In the genomic region with DNA sequence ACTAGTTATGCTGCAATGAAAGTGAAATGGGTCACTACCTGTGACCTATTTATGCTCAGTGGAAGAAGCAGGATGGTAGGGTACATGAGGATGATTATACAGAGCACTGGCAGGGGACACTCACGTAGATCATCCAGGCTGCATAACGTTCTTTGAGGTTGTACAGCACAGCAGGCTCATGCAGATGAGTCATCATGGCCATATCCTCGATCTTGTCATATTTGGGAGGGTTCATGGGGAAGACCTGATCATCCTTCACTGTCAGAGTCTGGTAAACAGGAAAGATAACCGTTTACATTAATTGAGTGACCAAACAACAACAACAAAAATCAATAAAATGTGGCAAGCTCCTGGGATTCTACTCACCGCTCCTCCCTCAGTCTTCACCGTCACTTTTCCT, we compare ENCODE assay signal across 2 cellular contexts.
TF ChIP-seq lines count a peak whose summit lies in the region.

No MANE protein-coding gene starts in this region.

TF ChIP-seq in SK-N-SH treated with all-trans-retinoic acid at 6 μM for 48 hours, 23 proteins besides CTCF, POLR2A, EP300 and RAD21 (continued from another document):
- TF ChIP-seq ARNTL (CRISPR knock-in tag; IDR thresholded peaks at IDR 0.05; ENCODE audit: borderline replicate concordance, low read depth) (no peak), ZC3H10 (CRISPR knock-in tag; IDR thresholded peaks at IDR 0.05) (no peak), ISL1 (CRISPR knock-in tag; IDR thresholded peaks at IDR 0.05) (no peak), OSR1 (CRISPR knock-in tag; IDR thresholded peaks at IDR 0.05) (no peak)
- TF ChIP-seq, protein P1, sequence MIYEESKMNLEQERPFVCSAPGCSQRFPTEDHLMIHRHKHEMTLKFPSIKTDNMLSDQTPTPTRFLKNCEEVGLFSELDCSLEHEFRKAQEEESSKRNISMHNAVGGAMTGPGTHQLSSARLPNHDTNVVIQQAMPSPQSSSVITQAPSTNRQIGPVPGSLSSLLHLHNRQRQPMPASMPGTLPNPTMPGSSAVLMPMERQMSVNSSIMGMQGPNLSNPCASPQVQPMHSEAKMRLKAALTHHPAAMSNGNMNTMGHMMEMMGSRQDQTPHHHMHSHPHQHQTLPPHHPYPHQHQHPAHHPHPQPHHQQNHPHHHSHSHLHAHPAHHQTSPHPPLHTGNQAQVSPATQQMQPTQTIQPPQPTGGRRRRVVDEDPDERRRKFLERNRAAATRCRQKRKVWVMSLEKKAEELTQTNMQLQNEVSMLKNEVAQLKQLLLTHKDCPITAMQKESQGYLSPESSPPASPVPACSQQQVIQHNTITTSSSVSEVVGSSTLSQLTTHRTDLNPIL (CRISPR knock-in tag; IDR thresholded peaks at IDR 0.05; ENCODE audit: low read depth), result no peak
- TF ChIP-seq, protein P2, sequence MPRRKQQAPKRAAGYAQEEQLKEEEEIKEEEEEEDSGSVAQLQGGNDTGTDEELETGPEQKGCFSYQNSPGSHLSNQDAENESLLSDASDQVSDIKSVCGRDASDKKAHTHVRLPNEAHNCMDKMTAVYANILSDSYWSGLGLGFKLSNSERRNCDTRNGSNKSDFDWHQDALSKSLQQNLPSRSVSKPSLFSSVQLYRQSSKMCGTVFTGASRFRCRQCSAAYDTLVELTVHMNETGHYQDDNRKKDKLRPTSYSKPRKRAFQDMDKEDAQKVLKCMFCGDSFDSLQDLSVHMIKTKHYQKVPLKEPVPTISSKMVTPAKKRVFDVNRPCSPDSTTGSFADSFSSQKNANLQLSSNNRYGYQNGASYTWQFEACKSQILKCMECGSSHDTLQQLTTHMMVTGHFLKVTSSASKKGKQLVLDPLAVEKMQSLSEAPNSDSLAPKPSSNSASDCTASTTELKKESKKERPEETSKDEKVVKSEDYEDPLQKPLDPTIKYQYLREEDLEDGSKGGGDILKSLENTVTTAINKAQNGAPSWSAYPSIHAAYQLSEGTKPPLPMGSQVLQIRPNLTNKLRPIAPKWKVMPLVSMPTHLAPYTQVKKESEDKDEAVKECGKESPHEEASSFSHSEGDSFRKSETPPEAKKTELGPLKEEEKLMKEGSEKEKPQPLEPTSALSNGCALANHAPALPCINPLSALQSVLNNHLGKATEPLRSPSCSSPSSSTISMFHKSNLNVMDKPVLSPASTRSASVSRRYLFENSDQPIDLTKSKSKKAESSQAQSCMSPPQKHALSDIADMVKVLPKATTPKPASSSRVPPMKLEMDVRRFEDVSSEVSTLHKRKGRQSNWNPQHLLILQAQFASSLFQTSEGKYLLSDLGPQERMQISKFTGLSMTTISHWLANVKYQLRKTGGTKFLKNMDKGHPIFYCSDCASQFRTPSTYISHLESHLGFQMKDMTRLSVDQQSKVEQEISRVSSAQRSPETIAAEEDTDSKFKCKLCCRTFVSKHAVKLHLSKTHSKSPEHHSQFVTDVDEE (CRISPR knock-in tag; IDR thresholded peaks at IDR 0.05), result no peak
- TF ChIP-seq, protein P3, sequence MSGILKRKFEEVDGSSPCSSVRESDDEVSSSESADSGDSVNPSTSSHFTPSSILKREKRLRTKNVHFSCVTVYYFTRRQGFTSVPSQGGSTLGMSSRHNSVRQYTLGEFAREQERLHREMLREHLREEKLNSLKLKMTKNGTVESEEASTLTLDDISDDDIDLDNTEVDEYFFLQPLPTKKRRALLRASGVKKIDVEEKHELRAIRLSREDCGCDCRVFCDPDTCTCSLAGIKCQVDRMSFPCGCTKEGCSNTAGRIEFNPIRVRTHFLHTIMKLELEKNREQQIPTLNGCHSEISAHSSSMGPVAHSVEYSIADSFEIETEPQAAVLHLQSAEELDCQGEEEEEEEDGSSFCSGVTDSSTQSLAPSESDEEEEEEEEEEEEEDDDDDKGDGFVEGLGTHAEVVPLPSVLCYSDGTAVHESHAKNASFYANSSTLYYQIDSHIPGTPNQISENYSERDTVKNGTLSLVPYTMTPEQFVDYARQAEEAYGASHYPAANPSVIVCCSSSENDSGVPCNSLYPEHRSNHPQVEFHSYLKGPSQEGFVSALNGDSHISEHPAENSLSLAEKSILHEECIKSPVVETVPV (CRISPR knock-in tag; IDR thresholded peaks at IDR 0.05), result no peak
- TF ChIP-seq, protein P4, sequence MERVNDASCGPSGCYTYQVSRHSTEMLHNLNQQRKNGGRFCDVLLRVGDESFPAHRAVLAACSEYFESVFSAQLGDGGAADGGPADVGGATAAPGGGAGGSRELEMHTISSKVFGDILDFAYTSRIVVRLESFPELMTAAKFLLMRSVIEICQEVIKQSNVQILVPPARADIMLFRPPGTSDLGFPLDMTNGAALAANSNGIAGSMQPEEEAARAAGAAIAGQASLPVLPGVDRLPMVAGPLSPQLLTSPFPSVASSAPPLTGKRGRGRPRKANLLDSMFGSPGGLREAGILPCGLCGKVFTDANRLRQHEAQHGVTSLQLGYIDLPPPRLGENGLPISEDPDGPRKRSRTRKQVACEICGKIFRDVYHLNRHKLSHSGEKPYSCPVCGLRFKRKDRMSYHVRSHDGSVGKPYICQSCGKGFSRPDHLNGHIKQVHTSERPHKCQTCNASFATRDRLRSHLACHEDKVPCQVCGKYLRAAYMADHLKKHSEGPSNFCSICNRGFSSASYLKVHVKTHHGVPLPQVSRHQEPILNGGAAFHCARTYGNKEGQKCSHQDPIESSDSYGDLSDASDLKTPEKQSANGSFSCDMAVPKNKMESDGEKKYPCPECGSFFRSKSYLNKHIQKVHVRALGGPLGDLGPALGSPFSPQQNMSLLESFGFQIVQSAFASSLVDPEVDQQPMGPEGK (CRISPR knock-in tag; IDR thresholded peaks at IDR 0.05; ENCODE audit: borderline replicate concordance), result no peak

TF ChIP-seq in SK-N-SH, 30 proteins besides CTCF, POLR2A, EP300 and RAD21 (continued from another document):
- TF ChIP-seq, protein P5, sequence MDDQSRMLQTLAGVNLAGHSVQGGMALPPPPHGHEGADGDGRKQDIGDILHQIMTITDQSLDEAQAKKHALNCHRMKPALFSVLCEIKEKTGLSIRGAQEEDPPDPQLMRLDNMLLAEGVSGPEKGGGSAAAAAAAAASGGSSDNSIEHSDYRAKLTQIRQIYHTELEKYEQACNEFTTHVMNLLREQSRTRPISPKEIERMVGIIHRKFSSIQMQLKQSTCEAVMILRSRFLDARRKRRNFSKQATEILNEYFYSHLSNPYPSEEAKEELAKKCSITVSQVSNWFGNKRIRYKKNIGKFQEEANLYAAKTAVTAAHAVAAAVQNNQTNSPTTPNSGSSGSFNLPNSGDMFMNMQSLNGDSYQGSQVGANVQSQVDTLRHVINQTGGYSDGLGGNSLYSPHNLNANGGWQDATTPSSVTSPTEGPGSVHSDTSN (IDR thresholded peaks at IDR 0.05), result no peak
- TF ChIP-seq FOXM1 (IDR thresholded peaks at IDR 0.05; ENCODE audit: low read depth), result no peak
- TF ChIP-seq, protein P6, sequence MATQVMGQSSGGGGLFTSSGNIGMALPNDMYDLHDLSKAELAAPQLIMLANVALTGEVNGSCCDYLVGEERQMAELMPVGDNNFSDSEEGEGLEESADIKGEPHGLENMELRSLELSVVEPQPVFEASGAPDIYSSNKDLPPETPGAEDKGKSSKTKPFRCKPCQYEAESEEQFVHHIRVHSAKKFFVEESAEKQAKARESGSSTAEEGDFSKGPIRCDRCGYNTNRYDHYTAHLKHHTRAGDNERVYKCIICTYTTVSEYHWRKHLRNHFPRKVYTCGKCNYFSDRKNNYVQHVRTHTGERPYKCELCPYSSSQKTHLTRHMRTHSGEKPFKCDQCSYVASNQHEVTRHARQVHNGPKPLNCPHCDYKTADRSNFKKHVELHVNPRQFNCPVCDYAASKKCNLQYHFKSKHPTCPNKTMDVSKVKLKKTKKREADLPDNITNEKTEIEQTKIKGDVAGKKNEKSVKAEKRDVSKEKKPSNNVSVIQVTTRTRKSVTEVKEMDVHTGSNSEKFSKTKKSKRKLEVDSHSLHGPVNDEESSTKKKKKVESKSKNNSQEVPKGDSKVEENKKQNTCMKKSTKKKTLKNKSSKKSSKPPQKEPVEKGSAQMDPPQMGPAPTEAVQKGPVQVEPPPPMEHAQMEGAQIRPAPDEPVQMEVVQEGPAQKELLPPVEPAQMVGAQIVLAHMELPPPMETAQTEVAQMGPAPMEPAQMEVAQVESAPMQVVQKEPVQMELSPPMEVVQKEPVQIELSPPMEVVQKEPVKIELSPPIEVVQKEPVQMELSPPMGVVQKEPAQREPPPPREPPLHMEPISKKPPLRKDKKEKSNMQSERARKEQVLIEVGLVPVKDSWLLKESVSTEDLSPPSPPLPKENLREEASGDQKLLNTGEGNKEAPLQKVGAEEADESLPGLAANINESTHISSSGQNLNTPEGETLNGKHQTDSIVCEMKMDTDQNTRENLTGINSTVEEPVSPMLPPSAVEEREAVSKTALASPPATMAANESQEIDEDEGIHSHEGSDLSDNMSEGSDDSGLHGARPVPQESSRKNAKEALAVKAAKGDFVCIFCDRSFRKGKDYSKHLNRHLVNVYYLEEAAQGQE (IDR thresholded peaks at IDR 0.05; ENCODE audit: low read depth, low read length), result no peak
TF ChIP-seq in SK-N-SH: peak in this region for 0.
